Comparison of ENCODE assay signal across 28 cellular contexts in genomic region chr12:132250707-132251106, GRCh38.
"Had no signal": no experiment of that assay in that cellular context is flagged by ENCODE, and none has a peak within 500 bp of the region (broad histone marks: within the 10 kb centered on the region; RNA-seq: fewer than 3 reads in every experiment).

No MANE protein-coding gene starts in this region.

- H3K4me3 Mint-ChIP-seq: activated CD4-positive, alpha-beta memory T cell treated with anti-CD3 and anti-CD28 coated beads for 36 hours; activated CD4-positive, alpha-beta T cell treated with anti-CD3 and anti-CD28 coated beads for 36 hours; activated CD4-positive, alpha-beta T cell treated with anti-CD3 and anti-CD28 coated beads, Interleukin-2, amount 10 ng/mL, durations not matched to agents 24 days and 14 days; activated CD8-positive, alpha-beta memory T cell treated with anti-CD3 and anti-CD28 coated beads, Interleukin-2, amount 10 ng/mL, durations not matched to agents 7 days and 5 days; activated CD8-positive, alpha-beta T cell treated with anti-CD3 and anti-CD28 coated beads, Interleukin-2, amount 10 ng/mL, durations not matched to agents 7 days and 5 days; activated naive CD4-positive, alpha-beta T cell treated with anti-CD3 and anti-CD28 coated beads for 36 hours; activated naive CD4-positive, alpha-beta T cell treated with anti-CD3 and anti-CD28 coated beads, Interleukin-2, amount 50 U/mL, for 24 hours; activated naive CD8-positive, alpha-beta T cell treated with anti-CD3 and anti-CD28 coated beads for 36 hours; activated naive CD8-positive, alpha-beta T cell treated with anti-CD3 and anti-CD28 coated beads, Interleukin-2, amount 50 U/mL, for 24 hours; activated T-helper 1 cell treated with anti-CD3 and anti-CD28 coated beads, Interleukin-12 subunit alpha, Interleukin-12 subunit beta, Interleukin-2, Interleukin-4 antibody, amounts not matched to agents 30 ng/mL and 10 ng/mL and 1 ng/mL, durations not matched to agents 14 hours and 24 hours and 36 hours had no signal

- H3K4me1 ChIP-seq: adrenal gland, body of pancreas, colonic mucosa, esophagus squamous epithelium, gastroesophageal sphincter had no signal

- H3K9me3 Mint-ChIP-seq: activated CD4-positive, alpha-beta memory T cell treated with anti-CD3 and anti-CD28 coated beads for 36 hours; activated CD4-positive, alpha-beta T cell treated with anti-CD3 and anti-CD28 coated beads, Interleukin-2, amount 10 ng/mL, durations not matched to agents 24 days and 14 days; activated naive CD4-positive, alpha-beta T cell treated with anti-CD3 and anti-CD28 coated beads for 36 hours; activated naive CD4-positive, alpha-beta T cell treated with anti-CD3 and anti-CD28 coated beads, Interleukin-2, amount 50 U/mL, for 24 hours; activated naive CD8-positive, alpha-beta T cell treated with anti-CD3 and anti-CD28 coated beads for 36 hours; activated naive CD8-positive, alpha-beta T cell treated with anti-CD3 and anti-CD28 coated beads, Interleukin-2, amount 50 U/mL, for 24 hours; activated T-helper 1 cell treated with anti-CD3 and anti-CD28 coated beads, Interleukin-12 subunit alpha, Interleukin-12 subunit beta, Interleukin-2, Interleukin-4 antibody, amounts not matched to agents 30 ng/mL and 10 ng/mL and 1 ng/mL, durations not matched to agents 14 hours and 24 hours and 36 hours; activated T-helper 2 cell treated with anti-CD3 and anti-CD28 coated beads, Interferon-gamma antibody, Interleukin-2, Interleukin-4, amounts not matched to agents 10 μg/mL and 5 μg/mL and 100 μg/mL, durations not matched to agents 14 hours and 24 hours and 36 hours had no signal

- H3K4me3 ChIP-seq: adrenal gland, body of pancreas, colonic mucosa, esophagus squamous epithelium, gastroesophageal sphincter had no signal

- H3K27ac ChIP-seq: adrenal gland, body of pancreas, colonic mucosa, epithelial cell of prostate, esophagus squamous epithelium, gastroesophageal sphincter had no signal

- H3K27me3 Mint-ChIP-seq: activated CD4-positive, alpha-beta T cell treated with anti-CD3 and anti-CD28 coated beads for 36 hours; activated CD4-positive, alpha-beta T cell treated with anti-CD3 and anti-CD28 coated beads, Interleukin-2, amount 10 ng/mL, durations not matched to agents 24 days and 14 days; activated naive CD4-positive, alpha-beta T cell treated with anti-CD3 and anti-CD28 coated beads, Interleukin-2, amount 50 U/mL, for 24 hours; activated naive CD8-positive, alpha-beta T cell treated with anti-CD3 and anti-CD28 coated beads, Interleukin-2, amount 50 U/mL, for 24 hours had no signal

- H3K27me3 ChIP-seq: adrenal gland, body of pancreas, colonic mucosa had no signal

- H3K36me3 ChIP-seq: adrenal gland, colonic mucosa, esophagus squamous epithelium, gastroesophageal sphincter had no signal

- DNase-seq: activated CD4-positive, alpha-beta memory T cell treated with anti-CD3 and anti-CD28 coated beads for 36 hours; activated CD4-positive, alpha-beta T cell treated with anti-CD3 and anti-CD28 coated beads for 36 hours; activated CD4-positive, alpha-beta T cell treated with anti-CD3 and anti-CD28 coated beads, Interleukin-2, amount 10 ng/mL, durations not matched to agents 24 days and 14 days; activated CD4-positive, CD25-positive, alpha-beta regulatory T cell; activated CD4-positive, CD25-positive, alpha-beta regulatory T cell treated with anti-CD3 and anti-CD28 coated beads, Interleukin-2, amount 50 U/mL, for 72 hours; activated CD8-positive, alpha-beta memory T cell treated with anti-CD3 and anti-CD28 coated beads, Interleukin-2, amount 10 ng/mL, durations not matched to agents 7 days and 5 days; activated CD8-positive, alpha-beta memory T cell treated with anti-CD3 and anti-CD28 coated beads, Interleukin-2, amount 50 U/mL, for 4 hours; activated CD8-positive, alpha-beta T cell treated with anti-CD3 and anti-CD28 coated beads, Interleukin-2, amount 10 ng/mL, durations not matched to agents 7 days and 5 days; activated effector memory CD4-positive, alpha-beta T cell treated with anti-CD3 and anti-CD28 coated beads, Interleukin-2, amount 50 U/mL, for 16 hours; activated naive CD4-positive, alpha-beta T cell treated with anti-CD3 and anti-CD28 coated beads for 36 hours; activated naive CD8-positive, alpha-beta T cell treated with anti-CD3 and anti-CD28 coated beads for 36 hours; activated naive CD8-positive, alpha-beta T cell treated with anti-CD3 and anti-CD28 coated beads, Interleukin-2, amount 50 U/mL, for 24 hours; activated T-cell treated with anti-CD3 and anti-CD28 coated beads, Interleukin-2, amount 50 U/mL, for 1 hour; activated T-cell treated with anti-CD3 and anti-CD28 coated beads, Interleukin-2, amount 50 U/mL, for 48 hours; adrenal gland; amygdala; body of pancreas; caudate nucleus; colonic mucosa; effector CD8-positive, alpha-beta T cell; esophagus squamous epithelium; foreskin melanocyte; T-helper 2 cell had no signal

- H3K9me3 ChIP-seq: adrenal gland, body of pancreas, colonic mucosa, esophagus squamous epithelium, gastroesophageal sphincter had no signal

- H3K4me1 Mint-ChIP-seq: activated CD4-positive, alpha-beta T cell treated with anti-CD3 and anti-CD28 coated beads for 36 hours; activated CD4-positive, alpha-beta T cell treated with anti-CD3 and anti-CD28 coated beads, Interleukin-2, amount 10 ng/mL, durations not matched to agents 24 days and 14 days; activated CD8-positive, alpha-beta memory T cell treated with anti-CD3 and anti-CD28 coated beads, Interleukin-2, amount 10 ng/mL, durations not matched to agents 7 days and 5 days; activated naive CD4-positive, alpha-beta T cell treated with anti-CD3 and anti-CD28 coated beads, Interleukin-2, amount 50 U/mL, for 24 hours; activated naive CD8-positive, alpha-beta T cell treated with anti-CD3 and anti-CD28 coated beads for 36 hours; activated naive CD8-positive, alpha-beta T cell treated with anti-CD3 and anti-CD28 coated beads, Interleukin-2, amount 50 U/mL, for 24 hours had no signal

- ATAC-seq: activated CD4-positive, alpha-beta T cell treated with anti-CD3 and anti-CD28 coated beads for 36 hours; activated CD8-positive, alpha-beta memory T cell treated with anti-CD3 and anti-CD28 coated beads, Interleukin-2, amount 10 ng/mL, durations not matched to agents 7 days and 5 days; activated CD8-positive, alpha-beta T cell treated with anti-CD3 and anti-CD28 coated beads, Interleukin-2, amount 10 ng/mL, durations not matched to agents 7 days and 5 days; activated naive CD8-positive, alpha-beta T cell treated with anti-CD3 and anti-CD28 coated beads, Interleukin-2, amount 50 U/mL, for 24 hours; body of pancreas; gastroesophageal sphincter had no signal

- H3K36me3 Mint-ChIP-seq: activated CD4-positive, alpha-beta memory T cell treated with anti-CD3 and anti-CD28 coated beads for 36 hours; activated CD8-positive, alpha-beta memory T cell treated with anti-CD3 and anti-CD28 coated beads, Interleukin-2, amount 10 ng/mL, durations not matched to agents 7 days and 5 days; activated naive CD4-positive, alpha-beta T cell treated with anti-CD3 and anti-CD28 coated beads, Interleukin-2, amount 50 U/mL, for 24 hours; activated naive CD8-positive, alpha-beta T cell treated with anti-CD3 and anti-CD28 coated beads for 36 hours had no signal

- H3K27ac Mint-ChIP-seq: activated CD4-positive, alpha-beta memory T cell treated with anti-CD3 and anti-CD28 coated beads for 36 hours; activated CD4-positive, alpha-beta T cell treated with anti-CD3 and anti-CD28 coated beads for 36 hours; activated CD4-positive, alpha-beta T cell treated with anti-CD3 and anti-CD28 coated beads, Interleukin-2, amount 10 ng/mL, durations not matched to agents 24 days and 14 days; activated CD8-positive, alpha-beta memory T cell treated with anti-CD3 and anti-CD28 coated beads, Interleukin-2, amount 10 ng/mL, durations not matched to agents 7 days and 5 days; activated CD8-positive, alpha-beta T cell treated with anti-CD3 and anti-CD28 coated beads, Interleukin-2, amount 10 ng/mL, durations not matched to agents 7 days and 5 days; activated naive CD4-positive, alpha-beta T cell treated with anti-CD3 and anti-CD28 coated beads for 36 hours; activated naive CD4-positive, alpha-beta T cell treated with anti-CD3 and anti-CD28 coated beads, Interleukin-2, amount 50 U/mL, for 24 hours; activated naive CD8-positive, alpha-beta T cell treated with anti-CD3 and anti-CD28 coated beads for 36 hours; activated naive CD8-positive, alpha-beta T cell treated with anti-CD3 and anti-CD28 coated beads, Interleukin-2, amount 50 U/mL, for 24 hours; activated T-helper 1 cell treated with anti-CD3 and anti-CD28 coated beads, Interleukin-12 subunit alpha, Interleukin-12 subunit beta, Interleukin-2, Interleukin-4 antibody, amounts not matched to agents 30 ng/mL and 10 ng/mL and 1 ng/mL, durations not matched to agents 14 hours and 24 hours and 36 hours; activated T-helper 2 cell treated with anti-CD3 and anti-CD28 coated beads, Interferon-gamma antibody, Interleukin-2, Interleukin-4, amounts not matched to agents 10 μg/mL and 5 μg/mL and 100 μg/mL, durations not matched to agents 14 hours and 24 hours and 36 hours had no signal
